12 cellular contexts compared by ENCODE assay signal in the genomic region with DNA sequence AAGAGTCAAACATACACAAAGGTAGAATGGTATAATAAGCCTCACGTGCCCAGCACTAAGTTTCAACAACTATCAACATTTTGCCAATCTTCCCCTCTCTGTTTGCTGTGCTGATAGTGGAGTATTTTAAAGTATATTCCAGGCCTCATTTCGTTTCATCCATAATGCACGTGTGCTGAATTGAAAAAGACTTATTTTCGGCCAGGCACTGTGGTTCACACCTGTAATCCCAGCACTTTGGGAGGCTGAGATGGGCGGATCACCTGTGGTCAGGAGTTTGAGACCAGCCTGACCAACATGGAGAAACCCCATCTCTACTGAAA. TPM values are rescaled to one million over a fixed set of nuclear protein-coding genes. Genes with fewer than 3 reads are reported as not detected.
"Had no signal": no experiment of that assay in that cellular context is flagged by ENCODE, and none has a peak within 500 bp of the region (broad histone marks: within the 10 kb centered on the region; RNA-seq: fewer than 3 reads in every experiment).

No MANE protein-coding gene starts in this region.

RNA-seq across cellular contexts. Expression of gene TRIM63, which starts 37.8 kb away (rescaled TPM):
- total RNA-seq: activated naive CD8-positive, alpha-beta T cell treated with anti-CD3 and anti-CD28 coated beads for 36 hours; body of pancreas; mammary epithelial cell; T-helper 17 cell; temporal lobe had no signal
- polyA plus RNA-seq: keratinocyte, mammary epithelial cell had no signal

RNA-seq across cellular contexts. Expression of gene FAM110D, which starts 53.7 kb away (rescaled TPM):
- total RNA-seq: activated CD4-positive, alpha-beta memory T cell treated with anti-CD3 and anti-CD28 coated beads, Interleukin-2, amount 10 ng/mL, durations not matched to agents 7 days and 5 days; activated CD4-positive, alpha-beta T cell treated with anti-CD3 and anti-CD28 coated beads, Interleukin-2, amount 10 ng/mL, durations not matched to agents 7 days and 5 days; activated naive CD8-positive, alpha-beta T cell treated with anti-CD3 and anti-CD28 coated beads for 36 hours; activated T-cell treated with anti-CD3 and anti-CD28 coated beads, Interleukin-2, amount 50 U/mL, for 72 hours; mammary epithelial cell; osteoblast; T-helper 17 cell had no signal
- polyA plus RNA-seq: keratinocyte, mammary epithelial cell had no signal

RNA-seq across cellular contexts. Expression of gene SLC30A2, which starts 59.3 kb away (rescaled TPM):
- total RNA-seq: activated CD4-positive, alpha-beta memory T cell treated with anti-CD3 and anti-CD28 coated beads, Interleukin-2, amount 10 ng/mL, durations not matched to agents 7 days and 5 days; activated CD4-positive, alpha-beta T cell treated with anti-CD3 and anti-CD28 coated beads, Interleukin-2, amount 10 ng/mL, durations not matched to agents 7 days and 5 days; activated naive CD8-positive, alpha-beta T cell treated with anti-CD3 and anti-CD28 coated beads for 36 hours; activated T-cell treated with anti-CD3 and anti-CD28 coated beads, Interleukin-2, amount 50 U/mL, for 72 hours; aorta; osteoblast; T-helper 17 cell; temporal lobe; tibial nerve had no signal
- polyA plus RNA-seq: keratinocyte, mammary epithelial cell had no signal
